22 cellular contexts compared by ENCODE assay signal in the genomic region with DNA sequence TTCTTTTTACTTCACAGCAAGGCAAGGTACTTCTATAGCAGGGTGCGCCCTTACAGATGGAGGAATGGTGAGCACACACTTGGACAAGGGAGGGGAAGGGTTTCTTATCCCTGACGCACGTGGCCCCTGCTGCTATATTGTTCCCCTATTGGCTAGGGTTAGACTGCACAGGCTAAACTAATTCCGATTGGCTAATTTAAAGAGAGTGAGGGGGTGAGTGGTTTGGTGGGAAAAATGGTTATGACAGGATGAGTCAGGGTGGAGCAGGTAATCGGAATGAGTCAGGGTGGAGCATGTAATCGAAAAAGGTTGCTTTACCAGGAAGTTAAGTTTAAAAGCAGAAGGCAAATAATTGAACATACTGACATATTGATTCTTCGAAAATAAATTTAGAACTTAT.
"Had no signal": no experiment of that assay in that cellular context is flagged by ENCODE, and none has a peak within 500 bp of the region (broad histone marks: within the 10 kb centered on the region; RNA-seq: fewer than 3 reads in every experiment).

No MANE protein-coding gene starts in this region.

- H3K27ac ChIP-seq: heart left ventricle, stomach, testis, upper lobe of left lung had no signal

- H3K4me1 ChIP-seq: heart left ventricle, stomach, testis, upper lobe of left lung had no signal

- H3K4me3 Mint-ChIP-seq: activated B cell treated with CpG ODN at 0.5 μM for 24 hours; activated CD8-positive, alpha-beta T cell treated with anti-CD3 and anti-CD28 coated beads, Interleukin-2, amount 10 ng/mL, durations not matched to agents 7 days and 5 days; activated naive CD8-positive, alpha-beta T cell; activated T-cell treated with anti-CD3 and anti-CD28 coated beads, Interleukin-2, amount 50 U/mL, for 72 hours; brain; immature natural killer cell; nephron progenitor cell; T-helper 1 cell treated with Interleukin-12 subunit alpha and Interleukin-12 subunit beta and Interleukin-4 antibody, amounts not matched to agents 30 μg/mL and 1 μg/mL, for 36 hours had no signal

- H3K4me3 ChIP-seq: heart left ventricle, stomach, testis, upper lobe of left lung had no signal

- H3K36me3 ChIP-seq: heart left ventricle, stomach, upper lobe of left lung had no signal

- H3K9me3 Mint-ChIP-seq: activated B cell treated with CpG ODN at 0.5 μM for 24 hours; activated T-cell treated with anti-CD3 and anti-CD28 coated beads, Interleukin-2, amount 50 U/mL, for 72 hours; brain; immature natural killer cell; nephron progenitor cell; T-helper 1 cell treated with Interleukin-12 subunit alpha and Interleukin-12 subunit beta and Interleukin-4 antibody, amounts not matched to agents 30 μg/mL and 1 μg/mL, for 36 hours had no signal

- H3K4me1 Mint-ChIP-seq: activated B cell treated with CpG ODN at 0.5 μM for 24 hours, brain, immature natural killer cell, nephron progenitor cell had no signal

- H3K27me3 ChIP-seq: heart left ventricle, stomach, testis, upper lobe of left lung had no signal

- DNase-seq: activated B cell treated with CpG ODN at 0.5 μM for 24 hours; activated CD4-positive, alpha-beta T cell treated with anti-CD3 and anti-CD28 coated beads for 48 hours; activated CD8-positive, alpha-beta memory T cell treated with anti-CD3 and anti-CD28 coated beads, Interleukin-2, amount 50 U/mL, for 4 hours; activated CD8-positive, alpha-beta T cell treated with anti-CD3 and anti-CD28 coated beads, Interleukin-2, amount 10 ng/mL, durations not matched to agents 7 days and 5 days; activated gamma-delta T cell; activated T-cell treated with anti-CD3 and anti-CD28 coated beads, Interleukin-2, amount 50 U/mL, for 72 hours; amygdala; cortex of kidney; effector CD8-positive, alpha-beta T cell; heart left ventricle; immature natural killer cell; nephron progenitor cell; stimulated activated CD4-positive, alpha-beta T cell treated with anti-CD3 and anti-CD28 coated beads, Interleukin-1b, Interleukin-23, amount 100 ng/mL, for 48 hours; stomach; testis; upper lobe of left lung had no signal

- H3K27me3 Mint-ChIP-seq: activated B cell treated with CpG ODN at 0.5 μM for 24 hours; activated naive CD8-positive, alpha-beta T cell; brain had no signal

- H3K27ac Mint-ChIP-seq: activated B cell treated with CpG ODN at 0.5 μM for 24 hours; activated CD8-positive, alpha-beta T cell treated with anti-CD3 and anti-CD28 coated beads, Interleukin-2, amount 10 ng/mL, durations not matched to agents 7 days and 5 days; activated naive CD8-positive, alpha-beta T cell; activated T-cell treated with anti-CD3 and anti-CD28 coated beads, Interleukin-2, amount 50 U/mL, for 72 hours; brain; immature natural killer cell; nephron progenitor cell; T-helper 1 cell treated with Interleukin-12 subunit alpha and Interleukin-12 subunit beta and Interleukin-4 antibody, amounts not matched to agents 30 μg/mL and 1 μg/mL, for 36 hours had no signal

- H3K36me3 Mint-ChIP-seq: activated naive CD8-positive, alpha-beta T cell; brain; immature natural killer cell had no signal

- FAIRE-seq: endothelial cell of umbilical vein, frontal cortex had no signal

- ATAC-seq: activated CD8-positive, alpha-beta T cell treated with anti-CD3 and anti-CD28 coated beads, Interleukin-2, amount 10 ng/mL, durations not matched to agents 7 days and 5 days; activated T-cell treated with anti-CD3 and anti-CD28 coated beads, Interleukin-2, amount 50 U/mL, for 72 hours; heart left ventricle; sciatic nerve had no signal

- H3K9me3 ChIP-seq: heart left ventricle, stomach, testis, upper lobe of left lung had no signal
